8 cellular contexts compared by ENCODE assay signal in the genomic region with DNA sequence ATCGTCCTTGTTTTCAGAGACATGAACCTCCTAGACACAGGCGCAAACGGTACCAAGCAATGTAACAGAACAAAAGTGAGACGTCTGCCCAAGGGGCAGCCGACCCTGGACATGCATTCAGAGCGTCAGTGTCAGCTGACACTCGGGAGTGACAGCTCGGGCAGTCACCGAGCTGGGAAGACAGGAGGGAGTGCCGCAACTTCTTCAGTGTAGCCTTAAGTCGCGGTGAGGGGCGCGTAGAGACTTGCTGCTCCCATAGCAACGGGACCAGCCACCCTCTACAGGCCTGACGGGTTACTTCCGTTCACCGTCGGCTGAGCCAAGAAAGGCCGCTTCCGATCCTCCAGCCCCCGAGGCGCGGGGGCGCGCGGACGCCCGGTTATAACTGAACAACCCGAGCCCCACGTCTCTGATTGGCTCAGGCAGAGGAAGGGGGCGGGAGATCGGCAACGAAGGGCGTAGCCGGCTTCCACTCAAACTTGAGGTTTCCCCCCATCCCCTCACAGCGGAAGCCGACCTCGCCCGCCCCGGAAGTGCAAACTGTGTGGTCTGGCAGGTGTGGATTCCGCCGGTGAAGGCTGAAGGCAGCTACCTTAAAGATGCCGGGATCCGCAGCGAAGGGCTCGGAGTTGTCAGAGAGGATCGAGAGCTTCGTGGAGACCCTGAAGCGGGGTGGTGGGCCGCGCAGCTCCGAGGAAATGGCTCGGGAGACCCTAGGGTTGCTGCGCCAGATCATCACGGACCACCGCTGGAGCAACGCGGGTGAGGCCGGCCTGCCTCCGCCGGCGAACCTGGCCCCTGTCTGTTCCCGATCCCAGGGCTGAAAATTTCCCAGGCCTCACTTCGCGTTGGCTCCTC. TPM values are rescaled to one million over a fixed set of nuclear protein-coding genes. Genes with fewer than 3 reads are reported as not detected.
A peak's percentile ranks its signal among the peaks of the same experiment; 100 is the strongest.
DNase-seq lines count a peak whose midpoint lies in the region; ATAC-seq, FAIRE-seq and TF ChIP-seq lines count a peak whose summit lies in the region.

Gene EIF2B2, plus strand, starts transcription at position 530 of the 858 bp plus-strand sequence. Its CDS starts 70 bp downstream, at position 600.

- peak within 1 kb of the TSS; percentile 99 for H2AFZ ChIP-seq in HepG2 (ENCODE audit: low read length)

- no peaks in the 10 kb centered on the region for H4K20me1 ChIP-seq in HepG2 (ENCODE audit: insufficient read depth, low read length)

- intact Hi-C loops in HepG2 (cut with micrococcal nuclease; ENCODE audit: unreplicated experiment): loop anchor here (2.0 to 10.0 kb wide), 2 partner anchors 48 to 62 kb away; partner anchors contain the start of genes ACYP1, PGF and ZC2HC1C

- no peak for TF ChIP-seq EP300 in HepG2 (IDR thresholded peaks at IDR 0.05; ENCODE audit: low read depth in 2 of 2, low read length in 2 of 2)
- TF ChIP-seq EP300 in HepG2 (CRISPR knock-in tag; IDR thresholded peaks at IDR 0.05; ENCODE audit: borderline replicate concordance): 0 out of 2 replicates have a peak, but pooled peaks have one; percentile 8

- no TSS peak for BruUV-seq in HepG2 (replicated peaks; lab: Mats Ljungman, UMichigan)

- CTCF ChIA-PET in HepG2 (lab: Yijun Ruan, JAX; ENCODE audit: low intra/inter-chr PET ratio, low total read pairs): no interaction called here

- peak; percentile 92 for FAIRE-seq in HepG2 (lab: Jason Lieb, UNC)

- peak; percentile 84 for DNase-seq in NCI-H774 (lab: John Stamatoyannopoulos, UW)
- DNase-seq in activated CD4-positive, alpha-beta T cell treated with anti-CD3 and anti-CD28 coated beads, Interleukin-2, amount 50 U/mL, for 4 hours: peak; percentile 98
- peak; percentile 97 for DNase-seq in dermis blood vessel endothelial cell
- peak; percentile 93 for DNase-seq in HepG2 (ENCODE audit: low spot score)
- peak; percentile 99 for DNase-seq in stimulated activated CD4-positive, alpha-beta T cell treated with anti-CD3 and anti-CD28 coated beads, Interleukin-4, amount 100 ng/mL, for 1 hour

- TF ChIP-seq POLR2A in HepG2 (IDR thresholded peaks at IDR 0.05; ENCODE audit: insufficient read depth in 1 of 2, low read depth in 2 of 2, low read length in 2 of 2): peak; percentile 29 to 72

- peak within 1 kb of the TSS; percentile 85 for H3K9ac ChIP-seq in HepG2 (ENCODE audit: insufficient read depth, low read depth, low read length)

- 3% methylated on average over 18 of the region's 66 CpGs for WGBS in HepG2 (ENCODE audit: low lambda C conversion rate)

- H3K9me3 ChIP-seq in HepG2 (ENCODE audit: low read length): peaks cover 5% of the 10 kb centered on the region

- peak within 1 kb of the TSS; percentile 96 for H3K4me2 ChIP-seq in HepG2 (ENCODE audit: low read depth, low read length)

- H3K4me3 ChIP-seq in HepG2 (replicated peaks in 1 of 3; ENCODE audit: insufficient read depth in 1 of 3, low read depth in 2 of 3, low read length in 3 of 3): peak within 1 kb of the TSS; percentile 82 to 97 (median 92)

- ATAC-seq in GM19395 (IDR thresholded peaks at IDR 0.05; ENCODE audit: unreplicated experiment) (peak; percentile 97), HG03565 (IDR thresholded peaks at IDR 0.05; ENCODE audit: unreplicated experiment) (peak; percentile 91), HepG2 (peak; percentile 98)

- H3K79me2 ChIP-seq in HepG2 (ENCODE audit: insufficient read depth, low read length): peaks cover 14% of the 10 kb centered on the region

- H3K36me3 ChIP-seq in HepG2 (replicated peaks in 1 of 2; ENCODE audit: control insufficient read depth in 1 of 2, insufficient read depth in 2 of 2, low read length in 2 of 2): peaks cover 2 to 25% of the 10 kb centered on the region in 2 experiments; a peak in 4 of 5 replicates

- H3K27me3 ChIP-seq in HepG2 (ENCODE audit: control insufficient read depth in 1 of 2, insufficient read depth in 2 of 2, low read length in 2 of 2): no peaks in the 10 kb centered on the region; a peak in 1 of 5 replicates

- in situ Hi-C loops in HepG2 (cut with HindIII; ENCODE audit: extremely low pct_ligation_motif_present, low pct_unique_long_range_greater_than_20kb): loop anchor here (5.0 kb wide), 1 partner anchor 50 kb away; no protein-coding TSS in a partner anchor

- peak within 1 kb of the TSS; percentile 81 for H3K27ac ChIP-seq in C4-2B
- H3K27ac ChIP-seq in HepG2 (ENCODE audit: extremely low read length, insufficient read depth, low read length): peak within 1 kb of the TSS; percentile 62

- no peak for TF ChIP-seq RAD21 in HepG2 (CRISPR knock-in tag; IDR thresholded peaks at IDR 0.05)

- TF ChIP-seq CTCF in C4-2B (conservative IDR thresholded peaks at IDR 0.05) (no peak; the same call in 1 of the 2 replicates), HepG2 (CRISPR knock-in tag; IDR thresholded peaks at IDR 0.05) (peak; percentile 53)

- POLR2A ChIA-PET in HepG2 (lab: Yijun Ruan, JAX): interaction anchor here (0.9 to 1.8 kb wide), 6 partner anchors 16 to 80 kb away, joined by 3 to 12 read pairs (median 4); partner anchors contain the start of genes PGF, RPS6KL1 and ZC2HC1C

- peaks cover 17% of the 10 kb centered on the region for H3K4me1 ChIP-seq in HepG2 (ENCODE audit: insufficient read depth, low read length)

TF ChIP-seq in HepG2, 621 proteins besides CTCF, POLR2A, EP300 and RAD21 (continues in another document):
- TF ChIP-seq TBX3 (IDR thresholded peaks at IDR 0.05; ENCODE audit: borderline replicate concordance): no peak
- no peak for TF ChIP-seq MZF1 (CRISPR knock-in tag; IDR thresholded peaks at IDR 0.05; ENCODE audit: borderline replicate concordance)
- no peak for TF ChIP-seq GPN1 (CRISPR knock-in tag; IDR thresholded peaks at IDR 0.05; ENCODE audit: borderline replicate concordance)
- TF ChIP-seq ZNF432 (CRISPR knock-in tag; IDR thresholded peaks at IDR 0.05; ENCODE audit: borderline replicate concordance): no peak
- peak; percentile 33; the same call in 1 of the 2 replicates for TF ChIP-seq ZNF879 (CRISPR knock-in tag; IDR thresholded peaks at IDR 0.05)
- no peak; the same call in 1 of the 2 replicates for TF ChIP-seq HMG20B (CRISPR knock-in tag; conservative IDR thresholded peaks at IDR 0.05)
- TF ChIP-seq, protein P1, sequence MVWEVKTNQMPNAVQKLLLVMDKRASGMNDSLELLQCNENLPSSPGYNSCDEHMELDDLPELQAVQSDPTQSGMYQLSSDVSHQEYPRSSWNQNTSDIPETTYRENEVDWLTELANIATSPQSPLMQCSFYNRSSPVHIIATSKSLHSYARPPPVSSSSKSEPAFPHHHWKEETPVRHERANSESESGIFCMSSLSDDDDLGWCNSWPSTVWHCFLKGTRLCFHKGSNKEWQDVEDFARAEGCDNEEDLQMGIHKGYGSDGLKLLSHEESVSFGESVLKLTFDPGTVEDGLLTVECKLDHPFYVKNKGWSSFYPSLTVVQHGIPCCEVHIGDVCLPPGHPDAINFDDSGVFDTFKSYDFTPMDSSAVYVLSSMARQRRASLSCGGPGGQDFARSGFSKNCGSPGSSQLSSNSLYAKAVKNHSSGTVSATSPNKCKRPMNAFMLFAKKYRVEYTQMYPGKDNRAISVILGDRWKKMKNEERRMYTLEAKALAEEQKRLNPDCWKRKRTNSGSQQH (CRISPR knock-in tag; IDR thresholded peaks at IDR 0.05; ENCODE audit: low read depth): peak; percentile 84; the same call in 1 of the 2 replicates
- no peak for TF ChIP-seq ZNF441 (CRISPR knock-in tag; IDR thresholded peaks at IDR 0.05; ENCODE audit: borderline replicate concordance)
- TF ChIP-seq NFYC (CRISPR knock-in tag; IDR thresholded peaks at IDR 0.05): peak; percentile 95
- TF ChIP-seq ZSCAN12 (CRISPR knock-in tag; IDR thresholded peaks at IDR 0.05): peak; percentile 78; the same call in 1 of the 2 replicates
- no peak for TF ChIP-seq RBAK (CRISPR knock-in tag; IDR thresholded peaks at IDR 0.05)
- no peak for TF ChIP-seq ZNF746 (CRISPR knock-in tag; IDR thresholded peaks at IDR 0.05)
- peak; percentile 79 for TF ChIP-seq POLR2G (IDR thresholded peaks at IDR 0.05; ENCODE audit: low read depth, low read length)
- peak; percentile 67; the same call in 1 of the 2 replicates for TF ChIP-seq FOXK1 (CRISPR knock-in tag; IDR thresholded peaks at IDR 0.05; ENCODE audit: borderline replicate concordance, low read depth)
- no peak for TF ChIP-seq SETDB1 (CRISPR knock-in tag; IDR thresholded peaks at IDR 0.05; ENCODE audit: borderline replicate concordance)
- no peak; the same call in none of the 2 replicates for TF ChIP-seq ETV6 (CRISPR knock-in tag; conservative IDR thresholded peaks at IDR 0.05)

RNA-seq across cellular contexts. Expression of gene EIF2B2, which starts in this region (rescaled TPM):
- total RNA-seq in dermis blood vessel endothelial cell: 85.6 and 134 TPM in 2 replicates
- total RNA-seq in HepG2 (2016; rRNA removed; fragmentation: Illumina TruSeq; extraction: Trizol): 54.4 and 80.9 TPM in 2 replicates
- total RNA-seq in HepG2 (2016; cell fraction: cytosol; rRNA removed; fragmentation: Illumina TruSeq; extraction: Trizol; ENCODE audit: low read depth): 10.9 and 15.6 TPM in 2 replicates
- 56.6 and 74.9 TPM in 2 replicates for total RNA-seq in HepG2 (2016; cell fraction: insoluble cytoplasmic fraction; rRNA removed; fragmentation: Illumina TruSeq; extraction: Trizol)
- 18.1 and 24.3 TPM in 2 replicates for total RNA-seq in HepG2 (2016; cell fraction: membrane; rRNA removed; fragmentation: Illumina TruSeq; extraction: Trizol)
- total RNA-seq in HepG2 (2016; cell fraction: nucleus; rRNA removed; fragmentation: Illumina TruSeq; extraction: Trizol): 26.5 and 26.8 TPM in 2 replicates
- polyA plus RNA-seq in HepG2 (2011; rRNA removed): 71.7 and 78.6 TPM in 2 replicates
- polyA plus RNA-seq in HepG2 (2011; cell fraction: cytosol; rRNA removed): 69.7 and 85.2 TPM in 2 replicates
- 27.5 and 29.1 TPM in 2 replicates for polyA plus RNA-seq in HepG2 (2011; cell fraction: nucleus; rRNA removed)
- polyA plus RNA-seq in HepG2 (2012): 33.6 and 54.0 TPM in 2 replicates
- polyA plus RNA-seq in HepG2 (2016; cell fraction: cytosol; fragmentation: Illumina TruSeq; extraction: Trizol; ENCODE audit: low read depth): 19.8 and 22.0 TPM in 2 replicates
- polyA plus RNA-seq in HepG2 (2016; cell fraction: insoluble cytoplasmic fraction; fragmentation: Illumina TruSeq; extraction: Trizol; ENCODE audit: low read depth): 91.0 and 97.2 TPM in 2 replicates
- 22.9 and 23.0 TPM in 2 replicates for polyA plus RNA-seq in HepG2 (2016; cell fraction: membrane; fragmentation: Illumina TruSeq; extraction: Trizol; ENCODE audit: low read depth)
- 37.9 and 39.1 TPM in 2 replicates for polyA plus RNA-seq in HepG2 (2016; cell fraction: nucleus; fragmentation: Illumina TruSeq; extraction: Trizol; ENCODE audit: insufficient read depth, low read depth)
- polyA minus RNA-seq in HepG2 (2011; rRNA and poly(A)+ RNA removed; ENCODE audit: low replicate concordance): 63.6 and 109 TPM in 2 replicates
- polyA minus RNA-seq in HepG2 (2011; cell fraction: cytosol; rRNA and poly(A)+ RNA removed): 20.6 and 23.0 TPM in 2 replicates
- 24.2 and 26.6 TPM in 2 replicates for polyA minus RNA-seq in HepG2 (2011; cell fraction: nucleus; rRNA and poly(A)+ RNA removed)

Comparison
In these comparisons a context has a peak if more than half of its experiments do, and no peak if none do; other contexts are left out.
1. Peak in every context shown above with its lines: DNase-seq, ATAC-seq, H3K4me3 ChIP-seq and H3K27ac ChIP-seq.